In the genomic region with DNA sequence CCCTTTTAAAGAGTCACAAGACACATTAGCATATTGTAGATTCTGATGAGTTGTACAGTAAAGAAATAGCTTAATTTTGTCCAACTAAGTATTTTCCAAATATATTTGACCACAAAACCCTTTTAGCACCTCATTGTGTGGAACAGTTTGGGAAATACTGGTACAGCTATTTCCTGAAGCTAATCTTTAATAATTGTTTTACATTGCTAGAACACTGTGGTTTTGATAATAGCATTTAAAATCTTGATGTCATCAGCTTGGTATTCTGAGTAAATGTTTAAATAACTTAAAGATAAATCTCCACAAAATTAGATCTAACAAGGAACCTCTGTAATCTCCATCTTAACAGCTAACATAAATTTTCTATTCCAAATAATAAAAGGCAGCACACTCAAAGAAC, we compare ENCODE assay signal across 19 cellular contexts.
"Had no signal": no experiment of that assay in that cellular context is flagged by ENCODE, and none has a peak within 500 bp of the region (broad histone marks: within the 10 kb centered on the region; RNA-seq: fewer than 3 reads in every experiment).

No MANE protein-coding gene starts in this region.

- ATAC-seq: activated T-helper 17 cell treated with anti-CD3 and anti-CD28 coated beads, Interleukin-2, amount 50 U/mL, for 72 hours; heart left ventricle; psoas muscle; T-cell had no signal

- H3K27ac Mint-ChIP-seq: activated naive CD4-positive, alpha-beta T cell treated with anti-CD3 and anti-CD28 coated beads for 36 hours; activated T-helper 17 cell treated with anti-CD3 and anti-CD28 coated beads, Interleukin-2, amount 50 U/mL, for 72 hours; immature natural killer cell; T-cell had no signal

- H3K27ac ChIP-seq: brain microvascular endothelial cell, heart left ventricle, psoas muscle, sigmoid colon, stomach, testis, upper lobe of left lung had no signal

- H3K4me3 ChIP-seq: heart left ventricle, psoas muscle, sigmoid colon, stomach, testis, upper lobe of left lung had no signal

- H3K4me1 ChIP-seq: heart left ventricle, psoas muscle, sigmoid colon, stomach, testis, upper lobe of left lung had no signal

- H3K4me1 Mint-ChIP-seq: activated T-helper 17 cell treated with anti-CD3 and anti-CD28 coated beads, Interleukin-2, amount 50 U/mL, for 72 hours; central memory CD8-positive, alpha-beta T cell; immature natural killer cell; T-cell had no signal

- H3K27me3 Mint-ChIP-seq: activated T-helper 17 cell treated with anti-CD3 and anti-CD28 coated beads, Interleukin-2, amount 50 U/mL, for 72 hours; central memory CD8-positive, alpha-beta T cell; T-cell had no signal

- H3K4me3 Mint-ChIP-seq: activated naive CD4-positive, alpha-beta T cell treated with anti-CD3 and anti-CD28 coated beads for 36 hours; activated T-helper 17 cell treated with anti-CD3 and anti-CD28 coated beads, Interleukin-2, amount 50 U/mL, for 72 hours; central memory CD8-positive, alpha-beta T cell; immature natural killer cell; T-cell had no signal

- H3K9me3 ChIP-seq: heart left ventricle, psoas muscle, sigmoid colon, stomach, testis, upper lobe of left lung had no signal

- H3K27me3 ChIP-seq: brain microvascular endothelial cell, heart left ventricle, sigmoid colon, stomach, testis, upper lobe of left lung had no signal

- H3K36me3 ChIP-seq: brain microvascular endothelial cell, heart left ventricle, sigmoid colon, stomach, upper lobe of left lung had no signal

- H3K9me3 Mint-ChIP-seq: activated naive CD4-positive, alpha-beta T cell treated with anti-CD3 and anti-CD28 coated beads for 36 hours; activated T-helper 17 cell treated with anti-CD3 and anti-CD28 coated beads, Interleukin-2, amount 50 U/mL, for 72 hours; central memory CD8-positive, alpha-beta T cell; T-cell had no signal

- DNase-seq: activated CD4-positive, CD25-positive, alpha-beta regulatory T cell treated with anti-CD3 and anti-CD28 coated beads, Interleukin-2, amount 50 U/mL, for 72 hours; activated naive CD4-positive, alpha-beta T cell treated with anti-CD3 and anti-CD28 coated beads for 36 hours; activated T-cell treated with anti-CD3 and anti-CD28 coated beads for 4 hours; brain microvascular endothelial cell; cortex of kidney; effector CD8-positive, alpha-beta T cell; heart left ventricle; immature natural killer cell; midbrain; psoas muscle; sigmoid colon; stimulated activated CD4-positive, alpha-beta T cell treated with anti-CD3 and anti-CD28 coated beads, Interleukin-1b, Interleukin-23, amount 100 ng/mL, for 48 hours; stomach; T-cell; T-helper 9 cell; testis; upper lobe of left lung had no signal

- H3K36me3 Mint-ChIP-seq: immature natural killer cell had no signal
